In genomic region chr11:76723548-76723947, GRCh38 we compare ENCODE assay signal across 26 cellular contexts. TPM values are rescaled to one million over a fixed set of nuclear protein-coding genes. Genes with fewer than 3 reads are reported as not detected.
"Had no signal": no experiment of that assay in that cellular context is flagged by ENCODE, and none has a peak within 500 bp of the region (broad histone marks: within the 10 kb centered on the region; RNA-seq: fewer than 3 reads in every experiment).

No MANE protein-coding gene starts in this region.

- ATAC-seq: left colon; left lung; lower lobe of right lung; naive thymus-derived CD8-positive, alpha-beta T cell; pancreas; right cardiac atrium; sciatic nerve had no signal

- H3K4me3 ChIP-seq: left lung, lower lobe of right lung, pancreas, prostate gland, smooth muscle cell, tibial nerve, uterus had no signal

- H3K4me1 ChIP-seq: pancreas, prostate gland, uterus had no signal

- H3K4me3 Mint-ChIP-seq: immature natural killer cell; nephron; neural crest cell; stimulated activated naive CD8-positive, alpha-beta T cell treated with anti-CD3 and anti-CD28 coated beads, Interleukin-15, Interleukin-2, amounts not matched to agents 100 ng/mL and 50 ng/mL, for 24 hours; type B pancreatic cell had no signal

- H3K9me3 Mint-ChIP-seq: immature natural killer cell; naive thymus-derived CD8-positive, alpha-beta T cell; nephron; neural crest cell; stimulated activated naive CD8-positive, alpha-beta T cell treated with anti-CD3 and anti-CD28 coated beads, Interleukin-15, Interleukin-2, amounts not matched to agents 100 ng/mL and 50 ng/mL, for 24 hours; type B pancreatic cell had no signal

- H3K36me3 Mint-ChIP-seq: immature natural killer cell; naive thymus-derived CD8-positive, alpha-beta T cell; type B pancreatic cell had no signal

- H3K9me3 ChIP-seq: left lung, lower lobe of right lung, pancreas, prostate gland, tibial nerve, uterus had no signal

- H3K27me3 ChIP-seq: pancreas, tibial nerve, uterus had no signal

- DNase-seq: hypothalamus; immature natural killer cell; kidney; left colon; left lung; lower lobe of right lung; mammary epithelial cell; naive thymus-derived CD8-positive, alpha-beta T cell; nucleus accumbens; pancreas; posterior cingulate gyrus; retina; right cardiac atrium; stimulated activated CD4-positive, alpha-beta T cell treated with anti-CD3 and anti-CD28 coated beads, Interleukin-15, amount 100 ng/mL, for 24 hours; stimulated activated CD4-positive, alpha-beta T cell treated with anti-CD3 and anti-CD28 coated beads, Interleukin-4, amount 100 ng/mL, for 1 hour; stimulated activated naive CD4-positive, alpha-beta T cell; substantia nigra; uterus had no signal

- H3K27ac Mint-ChIP-seq: immature natural killer cell; nephron; stimulated activated naive CD8-positive, alpha-beta T cell treated with anti-CD3 and anti-CD28 coated beads, Interleukin-15, Interleukin-2, amounts not matched to agents 100 ng/mL and 50 ng/mL, for 24 hours; type B pancreatic cell had no signal

- H3K36me3 ChIP-seq: left lung, lower lobe of right lung, pancreas, prostate gland, tibial nerve, uterus had no signal

- H3K27ac ChIP-seq: left lung, lower lobe of right lung, pancreas, prostate gland, tibial nerve, uterus had no signal

RNA-seq across cellular contexts. Expression of gene LRRC32, which starts 53.0 kb away (rescaled TPM):
- polyA plus RNA-seq: mammary epithelial cell; naive thymus-derived CD8-positive, alpha-beta T cell had no signal

RNA-seq across cellular contexts. Expression of gene TSKU, which starts 59.6 kb away (rescaled TPM):
- total RNA-seq: naive thymus-derived CD8-positive, alpha-beta T cell had no signal
- polyA plus RNA-seq: immature natural killer cell; naive thymus-derived CD8-positive, alpha-beta T cell had no signal
